ENCODE assay signal across 7 cellular contexts in the genomic region with DNA sequence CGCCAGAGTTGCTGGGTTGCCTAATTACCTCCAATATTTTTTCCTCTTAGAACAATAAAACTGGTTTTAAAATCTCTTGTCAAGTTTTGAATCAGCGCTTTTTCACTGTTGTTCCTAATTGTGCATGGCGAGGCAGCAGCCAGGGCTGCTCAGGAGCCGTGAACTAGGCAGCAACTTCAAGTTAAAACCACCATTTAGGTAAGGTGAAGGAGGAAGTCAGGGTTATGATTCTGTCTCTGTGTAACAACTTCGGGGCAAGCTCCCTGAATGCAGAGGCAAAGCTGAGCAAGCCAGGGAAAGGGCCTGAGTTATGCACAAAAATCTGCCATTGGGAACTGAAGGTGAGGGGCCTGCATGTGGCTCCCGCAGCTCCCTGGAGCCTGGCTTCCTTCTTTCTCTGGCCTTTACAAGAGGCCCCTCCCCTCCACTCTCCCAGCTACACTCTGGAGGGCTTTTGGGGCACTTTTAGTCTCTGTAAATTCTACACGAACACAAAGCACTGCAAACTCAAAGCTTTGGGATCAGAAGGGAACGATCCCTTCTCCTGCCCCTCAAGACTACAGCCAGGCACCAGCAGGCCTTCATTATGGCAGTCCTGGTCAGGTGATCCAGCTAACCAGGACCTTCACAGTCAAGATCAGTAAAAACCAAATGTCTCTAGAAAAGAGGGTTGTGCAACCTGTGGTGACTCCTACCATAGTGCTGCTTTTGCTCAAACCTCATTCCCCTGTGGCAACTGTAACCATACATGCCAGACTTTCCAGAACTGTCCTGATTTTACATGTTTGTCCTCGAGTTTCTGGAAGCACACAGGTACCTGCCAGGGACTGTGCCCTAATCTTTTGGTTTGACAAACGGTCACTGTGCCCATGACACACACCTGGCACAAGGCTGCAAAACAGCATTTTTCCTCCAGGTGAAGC.
DNase-seq lines count a peak whose midpoint lies in the region; TF ChIP-seq lines count a peak whose summit lies in the region.

No MANE protein-coding gene starts in this region.

- H3K27ac ChIP-seq in left ventricle myocardium inferior (replicated peaks) (peak overlapping the region; percentile 99), stomach (peak overlapping the region; percentile 95 to 100 (median 98))

- H3K9me3 Mint-ChIP-seq in HFFc6: no peaks in the 10 kb centered on the region
- no peaks in the 10 kb centered on the region for H3K9me3 Mint-ChIP-seq in activated CD4-positive, alpha-beta memory T cell treated with anti-CD3 and anti-CD28 coated beads, Interleukin-2, amount 10 ng/mL, durations not matched to agents 7 days and 5 days

- H3K4me3 Mint-ChIP-seq in HFFc6: peak overlapping the region; percentile 93
- peak overlapping the region; percentile 80 for H3K4me3 Mint-ChIP-seq in activated CD4-positive, alpha-beta memory T cell treated with anti-CD3 and anti-CD28 coated beads, Interleukin-2, amount 10 ng/mL, durations not matched to agents 7 days and 5 days

- POLR2A ChIA-PET in activated CD4-positive, alpha-beta memory T cell treated with anti-CD3 and anti-CD28 coated beads, Interleukin-2, amount 10 ng/mL, durations not matched to agents 7 days and 5 days (lab: Charles Lee): interaction anchor here (0.8 to 6.8 kb wide), 10 partner anchors 10 to 215 kb away, joined by 3 to 236 read pairs (median 35); a partner anchor contains a TSS

- no peak for TF ChIP-seq POLR2A in stomach (IDR thresholded peaks at IDR 0.05)

- intact Hi-C loops in left ventricle myocardium inferior (cut with micrococcal nuclease) (no loop called here), stomach (cut with DNase I; ENCODE audit: low total_unique reads) (no loop called here)

- TF ChIP-seq EP300 in stomach (IDR thresholded peaks at IDR 0.05): peak; percentile 52

- CTCF ChIA-PET in activated CD4-positive, alpha-beta memory T cell treated with anti-CD3 and anti-CD28 coated beads, Interleukin-2, amount 10 ng/mL, durations not matched to agents 7 days and 5 days (lab: Charles Lee): interaction anchor here (1.2 to 6.2 kb wide), 5 partner anchors 11 to 42 kb away, joined by 3 to 76 read pairs (median 23); a partner anchor contains a TSS

- peaks cover 83% of the 10 kb centered on the region for H3K4me1 ChIP-seq in left ventricle myocardium inferior
- peaks cover 47 to 76% (median 67%) of the 10 kb centered on the region in 4 donors for H3K4me1 ChIP-seq in stomach

- no peaks in the 10 kb centered on the region for H3K9me3 ChIP-seq in left ventricle myocardium inferior (replicated peaks)
- H3K9me3 ChIP-seq in stomach: no peaks in the 10 kb centered on the region

- peaks cover 59% of the 10 kb centered on the region for H3K4me1 Mint-ChIP-seq in HFFc6 (ENCODE audit: low read depth)
- H3K4me1 Mint-ChIP-seq in activated CD4-positive, alpha-beta memory T cell treated with anti-CD3 and anti-CD28 coated beads, Interleukin-2, amount 10 ng/mL, durations not matched to agents 7 days and 5 days: peaks cover 63% of the 10 kb centered on the region

- H3K27me3 Mint-ChIP-seq in HFFc6 (ENCODE audit: insufficient read depth): peaks cover 7% of the 10 kb centered on the region
- no peaks in the 10 kb centered on the region for H3K27me3 Mint-ChIP-seq in activated CD4-positive, alpha-beta memory T cell treated with anti-CD3 and anti-CD28 coated beads, Interleukin-2, amount 10 ng/mL, durations not matched to agents 7 days and 5 days

- H3K4me3 ChIP-seq in left ventricle myocardium inferior: peak overlapping the region; percentile 80
- peak overlapping the region in 3 of 4 donors; percentile 61 to 71 (median 64) for H3K4me3 ChIP-seq in stomach

- peak overlapping the region; percentile 99 for H3K27ac Mint-ChIP-seq in HFFc6
- H3K27ac Mint-ChIP-seq in activated CD4-positive, alpha-beta memory T cell treated with anti-CD3 and anti-CD28 coated beads, Interleukin-2, amount 10 ng/mL, durations not matched to agents 7 days and 5 days: peak overlapping the region; percentile 94

- 30 to 46% (median 38%) methylated on average over 10 of the region's 10 CpGs for WGBS in stomach, 5 donors

- no peak for TF ChIP-seq CTCF in HFFc6 (IDR thresholded peaks at IDR 0.05)
- TF ChIP-seq CTCF in left ventricle myocardium inferior (IDR thresholded peaks at IDR 0.05; ENCODE audit: borderline replicate concordance): no peak
- peak in 1 of 7 experiments; percentile 13 for TF ChIP-seq CTCF in stomach (IDR thresholded peaks at IDR 0.05)

- H3K36me3 ChIP-seq in left ventricle myocardium inferior: no peaks in the 10 kb centered on the region
- H3K36me3 ChIP-seq in stomach: no peaks in the 10 kb centered on the region

- peak; percentile 63 for DNase-seq in HFFc6
- DNase-seq in activated CD4-positive, alpha-beta memory T cell treated with anti-CD3 and anti-CD28 coated beads, Interleukin-2, amount 10 ng/mL, durations not matched to agents 7 days and 5 days: no peak
- DNase-seq in left ventricle myocardium inferior: no peak
- DNase-seq in stomach: peak; percentile 73
- no peak for DNase-seq in NCI-H1436 treated with DMSO at 0.1 percent for 48 hours (lab: John Stamatoyannopoulos, UW)
- no peak for DNase-seq in T-helper 9 cell
- DNase-seq in DMS153 (lab: John Stamatoyannopoulos, UW): no peak

- no peaks in the 10 kb centered on the region for H3K27me3 ChIP-seq in left ventricle myocardium inferior (ENCODE audit: low read depth)
- no peaks in the 10 kb centered on the region for H3K27me3 ChIP-seq in stomach

- H3K36me3 Mint-ChIP-seq in HFFc6 (ENCODE audit: low read depth): peaks cover 11% of the 10 kb centered on the region
- H3K36me3 Mint-ChIP-seq in activated CD4-positive, alpha-beta memory T cell treated with anti-CD3 and anti-CD28 coated beads, Interleukin-2, amount 10 ng/mL, durations not matched to agents 7 days and 5 days (ENCODE audit: low read depth): peaks cover 22% of the 10 kb centered on the region

Comparison
In these comparisons a context has a peak if more than half of its experiments do, and no peak if none do; other contexts are left out.
1. DNase-seq: peak in HFFc6 (single experiment) and stomach (single experiment); none in activated CD4-positive, alpha-beta memory T cell treated with anti-CD3 and anti-CD28 coated beads, Interleukin-2, amount 10 ng/mL, durations not matched to agents 7 days and 5 days (single experiment), left ventricle myocardium inferior (single experiment), NCI-H1436 treated with DMSO at 0.1 percent for 48 hours (single experiment), T-helper 9 cell (single experiment) and DMS153 (single experiment).